2 cellular contexts compared by ENCODE assay signal in the genomic region with DNA sequence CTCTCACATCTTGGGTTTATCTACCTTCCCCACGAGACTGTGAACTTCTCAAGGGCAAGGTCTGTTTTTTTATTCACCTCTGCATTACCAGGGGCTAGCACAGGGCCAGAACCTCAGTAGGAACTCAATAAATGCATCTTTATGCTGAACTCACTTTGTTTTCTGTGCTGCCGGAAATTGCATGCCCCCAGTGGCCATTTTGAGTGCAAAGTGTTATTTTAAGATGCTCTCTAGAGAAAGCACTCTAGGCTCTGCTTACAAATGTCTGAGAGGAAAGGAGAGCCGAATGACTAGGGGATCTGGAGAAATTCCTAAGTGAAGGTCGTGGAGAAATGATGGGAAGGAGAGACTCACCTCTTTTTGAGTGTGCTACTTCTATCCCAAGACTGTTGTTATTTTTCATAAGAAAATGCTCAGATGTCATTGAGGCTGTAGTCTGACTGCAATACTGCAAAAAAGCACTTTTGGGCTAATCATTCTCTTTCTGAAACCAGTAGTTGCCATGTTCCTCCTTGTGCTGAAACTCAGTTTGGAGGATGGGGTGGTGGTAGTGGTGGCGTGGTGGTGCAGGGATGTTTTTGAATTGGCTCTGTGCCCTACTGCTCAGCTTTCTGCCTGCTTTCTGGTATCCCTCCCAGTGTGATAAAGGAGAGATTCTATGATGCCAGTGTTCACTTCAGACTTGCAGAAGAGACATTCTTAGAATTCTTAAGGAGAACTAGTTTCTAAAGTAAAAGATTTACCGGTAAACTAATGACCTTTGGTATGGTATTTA.
TF ChIP-seq lines count a peak whose summit lies in the region.

No MANE protein-coding gene starts in this region.

TF ChIP-seq in liver, 16 proteins besides CTCF, POLR2A, EP300 and RAD21 (continued from another document):
- TF ChIP-seq, protein P1, sequence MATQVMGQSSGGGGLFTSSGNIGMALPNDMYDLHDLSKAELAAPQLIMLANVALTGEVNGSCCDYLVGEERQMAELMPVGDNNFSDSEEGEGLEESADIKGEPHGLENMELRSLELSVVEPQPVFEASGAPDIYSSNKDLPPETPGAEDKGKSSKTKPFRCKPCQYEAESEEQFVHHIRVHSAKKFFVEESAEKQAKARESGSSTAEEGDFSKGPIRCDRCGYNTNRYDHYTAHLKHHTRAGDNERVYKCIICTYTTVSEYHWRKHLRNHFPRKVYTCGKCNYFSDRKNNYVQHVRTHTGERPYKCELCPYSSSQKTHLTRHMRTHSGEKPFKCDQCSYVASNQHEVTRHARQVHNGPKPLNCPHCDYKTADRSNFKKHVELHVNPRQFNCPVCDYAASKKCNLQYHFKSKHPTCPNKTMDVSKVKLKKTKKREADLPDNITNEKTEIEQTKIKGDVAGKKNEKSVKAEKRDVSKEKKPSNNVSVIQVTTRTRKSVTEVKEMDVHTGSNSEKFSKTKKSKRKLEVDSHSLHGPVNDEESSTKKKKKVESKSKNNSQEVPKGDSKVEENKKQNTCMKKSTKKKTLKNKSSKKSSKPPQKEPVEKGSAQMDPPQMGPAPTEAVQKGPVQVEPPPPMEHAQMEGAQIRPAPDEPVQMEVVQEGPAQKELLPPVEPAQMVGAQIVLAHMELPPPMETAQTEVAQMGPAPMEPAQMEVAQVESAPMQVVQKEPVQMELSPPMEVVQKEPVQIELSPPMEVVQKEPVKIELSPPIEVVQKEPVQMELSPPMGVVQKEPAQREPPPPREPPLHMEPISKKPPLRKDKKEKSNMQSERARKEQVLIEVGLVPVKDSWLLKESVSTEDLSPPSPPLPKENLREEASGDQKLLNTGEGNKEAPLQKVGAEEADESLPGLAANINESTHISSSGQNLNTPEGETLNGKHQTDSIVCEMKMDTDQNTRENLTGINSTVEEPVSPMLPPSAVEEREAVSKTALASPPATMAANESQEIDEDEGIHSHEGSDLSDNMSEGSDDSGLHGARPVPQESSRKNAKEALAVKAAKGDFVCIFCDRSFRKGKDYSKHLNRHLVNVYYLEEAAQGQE (IDR thresholded peaks at IDR 0.05) = no peak

TF ChIP-seq in HepG2, 621 proteins besides CTCF, POLR2A, EP300 and RAD21 (continued from another document):
- TF ChIP-seq ZNF563 (CRISPR knock-in tag; IDR thresholded peaks at IDR 0.05) = no peak
- TF ChIP-seq, protein P2, sequence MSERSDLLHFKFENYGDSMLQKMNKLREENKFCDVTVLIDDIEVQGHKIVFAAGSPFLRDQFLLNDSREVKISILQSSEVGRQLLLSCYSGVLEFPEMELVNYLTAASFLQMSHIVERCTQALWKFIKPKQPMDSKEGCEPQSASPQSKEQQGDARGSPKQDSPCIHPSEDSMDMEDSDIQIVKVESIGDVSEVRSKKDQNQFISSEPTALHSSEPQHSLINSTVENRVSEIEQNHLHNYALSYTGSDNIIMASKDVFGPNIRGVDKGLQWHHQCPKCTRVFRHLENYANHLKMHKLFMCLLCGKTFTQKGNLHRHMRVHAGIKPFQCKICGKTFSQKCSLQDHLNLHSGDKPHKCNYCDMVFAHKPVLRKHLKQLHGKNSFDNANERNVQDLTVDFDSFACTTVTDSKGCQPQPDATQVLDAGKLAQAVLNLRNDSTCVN (CRISPR knock-in tag; IDR thresholded peaks at IDR 0.05; ENCODE audit: borderline replicate concordance) = no peak
- TF ChIP-seq ZC3H4 (CRISPR knock-in tag; IDR thresholded peaks at IDR 0.05; ENCODE audit: borderline replicate concordance) = no peak
- TF ChIP-seq ISL2 (CRISPR knock-in tag; IDR thresholded peaks at IDR 0.05) = no peak
- TF ChIP-seq BRD4 (CRISPR knock-in tag; IDR thresholded peaks at IDR 0.05) = no peak
- TF ChIP-seq, protein P1 (IDR thresholded peaks at IDR 0.05; ENCODE audit: borderline replicate concordance in 1 of 2, low read depth in 1 of 2, low read length in 2 of 2) = no peak
- no peak for TF ChIP-seq RARA (CRISPR knock-in tag; IDR thresholded peaks at IDR 0.05)
- TF ChIP-seq ZFP37 (CRISPR knock-in tag; IDR thresholded peaks at IDR 0.05; ENCODE audit: borderline replicate concordance) = no peak
- TF ChIP-seq, protein P3, sequence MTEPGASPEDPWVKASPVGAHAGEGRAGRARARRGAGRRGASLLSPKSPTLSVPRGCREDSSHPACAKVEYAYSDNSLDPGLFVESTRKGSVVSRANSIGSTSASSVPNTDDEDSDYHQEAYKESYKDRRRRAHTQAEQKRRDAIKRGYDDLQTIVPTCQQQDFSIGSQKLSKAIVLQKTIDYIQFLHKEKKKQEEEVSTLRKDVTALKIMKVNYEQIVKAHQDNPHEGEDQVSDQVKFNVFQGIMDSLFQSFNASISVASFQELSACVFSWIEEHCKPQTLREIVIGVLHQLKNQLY (CRISPR knock-in tag; IDR thresholded peaks at IDR 0.05) = no peak
- TF ChIP-seq ZNF350 (CRISPR knock-in tag; IDR thresholded peaks at IDR 0.05; ENCODE audit: borderline replicate concordance, low read depth) = no peak
- TF ChIP-seq ZSCAN9 (CRISPR knock-in tag; IDR thresholded peaks at IDR 0.05; ENCODE audit: borderline replicate concordance) = no peak
- no peak for TF ChIP-seq RBFOX2 (IDR thresholded peaks at IDR 0.05; ENCODE audit: low read depth, low read length)
- no peak for TF ChIP-seq ZNF644 (CRISPR knock-in tag; IDR thresholded peaks at IDR 0.05; ENCODE audit: low read depth)
- TF ChIP-seq, protein P4, sequence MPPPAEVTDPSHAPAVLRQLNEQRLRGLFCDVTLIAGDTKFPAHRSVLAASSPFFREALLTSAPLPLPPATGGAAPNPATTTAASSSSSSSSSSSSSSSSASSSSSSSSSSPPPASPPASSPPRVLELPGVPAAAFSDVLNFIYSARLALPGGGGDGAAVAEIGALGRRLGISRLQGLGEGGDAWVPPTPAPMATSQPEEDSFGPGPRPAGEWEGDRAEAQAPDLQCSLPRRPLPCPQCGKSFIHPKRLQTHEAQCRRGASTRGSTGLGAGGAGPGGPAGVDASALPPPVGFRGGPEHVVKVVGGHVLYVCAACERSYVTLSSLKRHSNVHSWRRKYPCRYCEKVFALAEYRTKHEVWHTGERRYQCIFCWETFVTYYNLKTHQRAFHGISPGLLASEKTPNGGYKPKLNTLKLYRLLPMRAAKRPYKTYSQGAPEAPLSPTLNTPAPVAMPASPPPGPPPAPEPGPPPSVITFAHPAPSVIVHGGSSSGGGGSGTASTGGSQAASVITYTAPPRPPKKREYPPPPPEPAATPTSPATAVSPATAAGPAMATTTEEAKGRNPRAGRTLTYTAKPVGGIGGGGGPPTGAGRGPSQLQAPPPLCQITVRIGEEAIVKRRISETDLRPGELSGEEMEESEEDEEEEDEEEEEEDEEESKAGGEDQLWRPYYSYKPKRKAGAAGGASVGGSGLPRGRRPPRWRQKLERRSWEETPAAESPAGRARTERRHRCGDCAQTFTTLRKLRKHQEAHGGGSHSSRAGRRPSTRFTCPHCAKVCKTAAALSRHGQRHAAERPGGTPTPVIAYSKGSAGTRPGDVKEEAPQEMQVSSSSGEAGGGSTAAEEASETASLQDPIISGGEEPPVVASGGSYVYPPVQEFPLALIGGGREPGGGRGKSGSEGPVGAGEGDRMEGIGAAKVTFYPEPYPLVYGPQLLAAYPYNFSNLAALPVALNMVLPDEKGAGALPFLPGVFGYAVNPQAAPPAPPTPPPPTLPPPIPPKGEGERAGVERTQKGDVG (CRISPR knock-in tag; IDR thresholded peaks at IDR 0.05; ENCODE audit: borderline replicate concordance) = no peak
